ENCODE assay signal across 1 cellular context in genomic region chr20:31751126-31751525, GRCh38.
TF ChIP-seq lines count a peak whose summit lies in the region.

No MANE protein-coding gene starts in this region.

TF ChIP-seq in WTC11, 78 proteins besides CTCF, POLR2A, EP300 and RAD21 (continued from another document):
- no peak for TF ChIP-seq JAZF1 (CRISPR knock-in tag; IDR thresholded peaks at IDR 0.05)
- no peak for TF ChIP-seq JUN (CRISPR knock-in tag; IDR thresholded peaks at IDR 0.05)
- no peak for TF ChIP-seq STAT6 (CRISPR knock-in tag; conservative IDR thresholded peaks at IDR 0.05; ENCODE audit: low read depth)
- TF ChIP-seq PRDM15 (CRISPR knock-in tag; IDR thresholded peaks at IDR 0.05): no peak
- no peak for TF ChIP-seq ERG (CRISPR knock-in tag; IDR thresholded peaks at IDR 0.05)
- TF ChIP-seq E2F1 (CRISPR knock-in tag; IDR thresholded peaks at IDR 0.05): no peak
- TF ChIP-seq ZNF317 (CRISPR knock-in tag; IDR thresholded peaks at IDR 0.05; ENCODE audit: borderline replicate concordance, low read depth): no peak
- TF ChIP-seq CDX4 (CRISPR knock-in tag; IDR thresholded peaks at IDR 0.05; ENCODE audit: borderline replicate concordance): no peak
- TF ChIP-seq ZNF263 (CRISPR knock-in tag; IDR thresholded peaks at IDR 0.05; ENCODE audit: low read depth): no peak
- no peak for TF ChIP-seq MXD4 (CRISPR knock-in tag; IDR thresholded peaks at IDR 0.05; ENCODE audit: borderline replicate concordance)
- TF ChIP-seq TEAD4 (CRISPR knock-in tag; IDR thresholded peaks at IDR 0.05): no peak
- TF ChIP-seq FOXP1 (CRISPR knock-in tag; IDR thresholded peaks at IDR 0.05; ENCODE audit: borderline replicate concordance): no peak
- no peak for TF ChIP-seq NFYB (CRISPR knock-in tag; conservative IDR thresholded peaks at IDR 0.05; ENCODE audit: low read depth)
- TF ChIP-seq NR1H2 (CRISPR knock-in tag; IDR thresholded peaks at IDR 0.05): no peak
- TF ChIP-seq KAT7 (CRISPR knock-in tag; IDR thresholded peaks at IDR 0.05; ENCODE audit: borderline replicate concordance): no peak
- TF ChIP-seq ZBTB43 (CRISPR knock-in tag; IDR thresholded peaks at IDR 0.05): no peak
